Comparison of ENCODE assay signal across 25 cellular contexts in the genomic region with DNA sequence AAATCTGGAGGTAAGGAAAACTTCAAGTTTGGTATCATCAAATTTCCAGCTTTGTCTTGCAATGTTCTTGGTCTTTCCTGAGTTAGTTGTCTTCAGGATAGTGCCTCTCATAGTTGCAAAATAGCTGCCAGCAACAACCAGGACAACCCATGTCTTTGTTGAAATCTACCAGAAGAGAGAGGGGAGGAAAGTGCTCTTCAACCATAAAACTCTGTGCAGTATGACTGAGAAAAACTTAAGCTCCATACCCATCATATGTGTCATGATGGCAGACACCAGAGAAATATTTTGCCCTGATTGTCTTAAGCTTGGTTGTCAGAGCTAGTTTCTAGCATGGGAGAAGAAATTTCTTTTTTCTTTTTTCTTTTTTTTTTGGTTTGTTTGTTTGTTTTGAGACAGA.
DNase-seq lines count a peak whose midpoint lies in the region; ATAC-seq and TF ChIP-seq lines count a peak whose summit lies in the region.
"Had no signal": no experiment of that assay in that cellular context is flagged by ENCODE, and none has a peak within 500 bp of the region (broad histone marks: within the 10 kb centered on the region; RNA-seq: fewer than 3 reads in every experiment).

No MANE protein-coding gene starts in this region.

- no peak overlapping the region for H3K27ac Mint-ChIP-seq in activated naive CD4-positive, alpha-beta T cell treated with anti-CD3 and anti-CD28 coated beads, Interleukin-2, amount 10 ng/mL, durations not matched to agents 7 days and 5 days
- H3K27ac Mint-ChIP-seq: activated naive CD8-positive, alpha-beta T cell; activated T-helper 1 cell treated with anti-CD3 and anti-CD28 coated beads, Interleukin-12 subunit alpha, Interleukin-12 subunit beta, Interleukin-2, Interleukin-4 antibody, amounts not matched to agents 30 ng/mL and 10 ng/mL and 1 ng/mL, durations not matched to agents 14 hours and 24 hours and 36 hours; H9; neural progenitor cell; type B pancreatic cell; WTC11 had no signal

- DNase-seq in SK-N-SH (no peak), amniotic epithelial cell (ENCODE audit: low read depth) (peak; percentile 82), hepatic stellate cell (ENCODE audit: low spot score) (peak; percentile 24), NCI-H82 treated with DMSO at 0.1 percent for 48 hours (lab: John Stamatoyannopoulos, UW; ENCODE audit: unreplicated experiment) (no peak)
- DNase-seq in stimulated activated CD8-positive, alpha-beta memory T cell treated with anti-CD3 and anti-CD28 coated beads, Interleukin-4, amount 100 ng/mL, for 48 hours, result no peak
- no peak for DNase-seq in activated naive CD4-positive, alpha-beta T cell treated with anti-CD3 and anti-CD28 coated beads, Interleukin-2, amount 10 ng/mL, durations not matched to agents 7 days and 5 days
- DNase-seq: 8988T, BE2C, H9, lower lobe of right lung, NCI-H1417, NCI-H2081 treated with DMSO at 0.1 percent for 48 hours, NCI-H82, posterior cingulate gyrus, T-helper 9 cell had no signal

- no peak overlapping the region for H3K4me2 ChIP-seq in SK-N-SH
- H3K4me2 ChIP-seq: neural progenitor cell had no signal

- TF ChIP-seq RAD21 in SK-N-SH (IDR thresholded peaks at IDR 0.05; ENCODE audit: low read length), result no peak

- no peaks in the 10 kb centered on the region for H3K27me3 ChIP-seq in SK-N-SH (ENCODE audit: insufficient read depth)
- H3K27me3 ChIP-seq: BE2C, gastroesophageal sphincter, neural progenitor cell had no signal

- H3K9me3 Mint-ChIP-seq in activated naive CD4-positive, alpha-beta T cell treated with anti-CD3 and anti-CD28 coated beads, Interleukin-2, amount 10 ng/mL, durations not matched to agents 7 days and 5 days, result no peaks in the 10 kb centered on the region
- H3K9me3 Mint-ChIP-seq: activated T-helper 1 cell treated with anti-CD3 and anti-CD28 coated beads, Interleukin-12 subunit alpha, Interleukin-12 subunit beta, Interleukin-2, Interleukin-4 antibody, amounts not matched to agents 30 ng/mL and 10 ng/mL and 1 ng/mL, durations not matched to agents 14 hours and 24 hours and 36 hours had no signal

- CTCF ChIA-PET in SK-N-SH (lab: Yijun Ruan, JAX), result interaction anchor here (1.1 to 1.9 kb wide), 2 partner anchors 11 to 44 kb away, joined by 3 to 5 read pairs; no protein-coding TSS in a partner anchor
- CTCF ChIA-PET in activated naive CD4-positive, alpha-beta T cell treated with anti-CD3 and anti-CD28 coated beads, Interleukin-2, amount 10 ng/mL, durations not matched to agents 7 days and 5 days (lab: Charles Lee), result no interaction called here

- H3K79me2 ChIP-seq in SK-N-SH (ENCODE audit: insufficient read depth), result no peaks in the 10 kb centered on the region

- no peaks in the 10 kb centered on the region for H3K9me3 ChIP-seq in SK-N-SH
- H3K9me3 ChIP-seq: BE2C, gastroesophageal sphincter, lower lobe of right lung had no signal

- no peaks in the 10 kb centered on the region for H3K27me3 Mint-ChIP-seq in activated naive CD4-positive, alpha-beta T cell treated with anti-CD3 and anti-CD28 coated beads, Interleukin-2, amount 10 ng/mL, durations not matched to agents 7 days and 5 days
- H3K27me3 Mint-ChIP-seq: activated naive CD8-positive, alpha-beta T cell; type B pancreatic cell had no signal

- no peaks in the 10 kb centered on the region for H4K20me1 ChIP-seq in SK-N-SH (ENCODE audit: insufficient read depth)

- no peaks in the 10 kb centered on the region for H3K9me2 ChIP-seq in SK-N-SH

- ATAC-seq in SK-N-SH treated with all-trans-retinoic acid at 6 μM for 48 hours, result no peak
- ATAC-seq in GM19467 (IDR thresholded peaks at IDR 0.05; ENCODE audit: unreplicated experiment), result no peak
- ATAC-seq: gastroesophageal sphincter, HepG2, lower lobe of right lung, sciatic nerve, WTC11 had no signal

- H3F3A ChIP-seq in SK-N-SH (replicated peaks; ENCODE audit: insufficient read depth), result no peaks in the 10 kb centered on the region

- H3K4me3 ChIP-seq in SK-N-SH (ENCODE audit: low read depth in 2 of 2, low read length in 1 of 2), result no peak overlapping the region
- H3K4me3 ChIP-seq: gastroesophageal sphincter, lower lobe of right lung, neural progenitor cell had no signal

- no peaks in the 10 kb centered on the region for H3K36me3 Mint-ChIP-seq in activated naive CD4-positive, alpha-beta T cell treated with anti-CD3 and anti-CD28 coated beads, Interleukin-2, amount 10 ng/mL, durations not matched to agents 7 days and 5 days
- H3K36me3 Mint-ChIP-seq: activated naive CD8-positive, alpha-beta T cell; neural progenitor cell; type B pancreatic cell had no signal

- no peak overlapping the region for H3K9ac ChIP-seq in SK-N-SH
- H3K9ac ChIP-seq: neural progenitor cell had no signal

- no peak overlapping the region for H3K27ac ChIP-seq in SK-N-SH (ENCODE audit: low read depth in 2 of 2, low read length in 1 of 2)
- H3K27ac ChIP-seq: gastroesophageal sphincter, lower lobe of right lung, neural progenitor cell had no signal

- H3K4me3 Mint-ChIP-seq in activated naive CD4-positive, alpha-beta T cell treated with anti-CD3 and anti-CD28 coated beads, Interleukin-2, amount 10 ng/mL, durations not matched to agents 7 days and 5 days, result no peak overlapping the region
- H3K4me3 Mint-ChIP-seq: activated naive CD8-positive, alpha-beta T cell; activated T-helper 1 cell treated with anti-CD3 and anti-CD28 coated beads, Interleukin-12 subunit alpha, Interleukin-12 subunit beta, Interleukin-2, Interleukin-4 antibody, amounts not matched to agents 30 ng/mL and 10 ng/mL and 1 ng/mL, durations not matched to agents 14 hours and 24 hours and 36 hours; H9; neural progenitor cell; type B pancreatic cell; WTC11 had no signal

- POLR2A ChIA-PET in SK-N-SH (lab: Yijun Ruan, JAX), result no interaction called here

- TF ChIP-seq EP300 in SK-N-SH (IDR thresholded peaks at IDR 0.05; ENCODE audit: borderline replicate concordance in 1 of 2, low read depth in 1 of 2, low read length in 1 of 2), result no peak

- TF ChIP-seq CTCF in SK-N-SH (IDR thresholded peaks at IDR 0.05), result no peak

- H3K4me1 Mint-ChIP-seq in activated naive CD4-positive, alpha-beta T cell treated with anti-CD3 and anti-CD28 coated beads, Interleukin-2, amount 10 ng/mL, durations not matched to agents 7 days and 5 days, result no peaks in the 10 kb centered on the region

- no peaks in the 10 kb centered on the region for H3K36me3 ChIP-seq in SK-N-SH (replicated peaks in 1 of 2; ENCODE audit: control insufficient read depth in 1 of 2, insufficient read depth in 2 of 2, low read length in 1 of 2)
- H3K36me3 ChIP-seq: BE2C, gastroesophageal sphincter, lower lobe of right lung, neural progenitor cell had no signal

- H3K4me1 ChIP-seq in SK-N-SH (ENCODE audit: control insufficient read depth in 1 of 2, insufficient read depth in 2 of 2, low read depth in 1 of 2, low read length in 1 of 2), result peaks cover 0 to 2% of the 10 kb centered on the region in 2 experiments; a peak in 3 of 4 replicates
- H3K4me1 ChIP-seq: BE2C, neural progenitor cell had no signal

- peak overlapping the region; percentile 29; the same call in 1 of the 2 replicates for H2AFZ ChIP-seq in SK-N-SH (ENCODE audit: low read depth)
- H2AFZ ChIP-seq: neural progenitor cell had no signal

TF ChIP-seq in SK-N-SH, 30 proteins besides CTCF, POLR2A, EP300 and RAD21 (continues in another document):
- no peak for TF ChIP-seq SMC3 (IDR thresholded peaks at IDR 0.05; ENCODE audit: low read depth, low read length)
- no peak for TF ChIP-seq TAF1 (IDR thresholded peaks at IDR 0.05; ENCODE audit: borderline replicate concordance, low read depth, low read length)
- no peak for TF ChIP-seq NFIC (IDR thresholded peaks at IDR 0.05; ENCODE audit: borderline replicate concordance)
- no peak for TF ChIP-seq FOXJ3 (CRISPR knock-in tag; IDR thresholded peaks at IDR 0.05)
- TF ChIP-seq, protein P1, sequence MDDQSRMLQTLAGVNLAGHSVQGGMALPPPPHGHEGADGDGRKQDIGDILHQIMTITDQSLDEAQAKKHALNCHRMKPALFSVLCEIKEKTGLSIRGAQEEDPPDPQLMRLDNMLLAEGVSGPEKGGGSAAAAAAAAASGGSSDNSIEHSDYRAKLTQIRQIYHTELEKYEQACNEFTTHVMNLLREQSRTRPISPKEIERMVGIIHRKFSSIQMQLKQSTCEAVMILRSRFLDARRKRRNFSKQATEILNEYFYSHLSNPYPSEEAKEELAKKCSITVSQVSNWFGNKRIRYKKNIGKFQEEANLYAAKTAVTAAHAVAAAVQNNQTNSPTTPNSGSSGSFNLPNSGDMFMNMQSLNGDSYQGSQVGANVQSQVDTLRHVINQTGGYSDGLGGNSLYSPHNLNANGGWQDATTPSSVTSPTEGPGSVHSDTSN (IDR thresholded peaks at IDR 0.05), result no peak
- no peak for TF ChIP-seq POLR2AphosphoS5 (IDR thresholded peaks at IDR 0.05; ENCODE audit: low read depth, low read length)
- TF ChIP-seq NRF1 (IDR thresholded peaks at IDR 0.05; ENCODE audit: low read depth, low read length), result no peak
- TF ChIP-seq TEAD4 (IDR thresholded peaks at IDR 0.05; ENCODE audit: borderline replicate concordance, insufficient read depth), result no peak
- no peak for TF ChIP-seq FOSL2 (IDR thresholded peaks at IDR 0.05; ENCODE audit: borderline replicate concordance, low read depth)
- TF ChIP-seq TCF12 (IDR thresholded peaks at IDR 0.05), result no peak

TF ChIP-seq in SK-N-SH treated with all-trans-retinoic acid at 6 μM for 48 hours, 23 proteins besides CTCF, POLR2A, EP300 and RAD21:
- no peak for TF ChIP-seq ZNF70 (CRISPR knock-in tag; IDR thresholded peaks at IDR 0.05)
- no peak for TF ChIP-seq CSDC2 (CRISPR knock-in tag; IDR thresholded peaks at IDR 0.05)

Comparison
In these comparisons a context has a peak if more than half of its experiments do, and no peak if none do; other contexts are left out.
1. DNase-seq: peak in amniotic epithelial cell (single experiment) and hepatic stellate cell (single experiment); none in SK-N-SH (single experiment), NCI-H82 treated with DMSO at 0.1 percent for 48 hours (single experiment), stimulated activated CD8-positive, alpha-beta memory T cell treated with anti-CD3 and anti-CD28 coated beads, Interleukin-4, amount 100 ng/mL, for 48 hours (single experiment) and activated naive CD4-positive, alpha-beta T cell treated with anti-CD3 and anti-CD28 coated beads, Interleukin-2, amount 10 ng/mL, durations not matched to agents 7 days and 5 days (single experiment).